ENCODE assay signal across 23 cellular contexts in genomic region chrX:144798972-144799371, GRCh38.
"Had no signal": no experiment of that assay in that cellular context is flagged by ENCODE, and none has a peak within 500 bp of the region (broad histone marks: within the 10 kb centered on the region; RNA-seq: fewer than 3 reads in every experiment).

No MANE protein-coding gene starts in this region.

- H3K27ac ChIP-seq: esophagus squamous epithelium, gastroesophageal sphincter, left ventricle myocardium inferior, lower lobe of right lung, right atrium auricular region, sigmoid colon, skin epidermis, stomach, thoracic aorta had no signal

- H3K36me3 Mint-ChIP-seq: immature natural killer cell, memory B cell, mesothelial cell of epicardium, natural killer cell had no signal

- H3K4me3 ChIP-seq: esophagus squamous epithelium, gastroesophageal sphincter, left ventricle myocardium inferior, lower lobe of right lung, right atrium auricular region, sigmoid colon, skin epidermis, stomach, thoracic aorta had no signal

- H3K9me3 ChIP-seq: esophagus squamous epithelium, gastroesophageal sphincter, left ventricle myocardium inferior, lower lobe of right lung, right atrium auricular region, sigmoid colon, stomach, thoracic aorta had no signal

- H3K9me3 Mint-ChIP-seq: dendritic cell treated with granulocyte-macrophage colony-stimulating factor and Interleukin-4, amounts not matched to agents 40 ng/mL and 50 ng/mL, for 4 days had no signal

- H3K4me1 Mint-ChIP-seq: immature natural killer cell, memory B cell, mesothelial cell of epicardium, natural killer cell, neural crest cell had no signal

- H3K4me1 ChIP-seq: esophagus squamous epithelium, gastroesophageal sphincter, left ventricle myocardium inferior, lower lobe of right lung, right atrium auricular region, sigmoid colon, stomach had no signal

- DNase-seq: esophagus squamous epithelium; foreskin fibroblast; glutamatergic neuron; immature natural killer cell; kidney; left cardiac atrium; left ventricle myocardium inferior; lower lobe of right lung; natural killer cell; posterior cingulate gyrus; sigmoid colon; stimulated activated naive CD4-positive, alpha-beta T cell; stomach; substantia nigra; trophoblast cell had no signal

- H3K4me3 Mint-ChIP-seq: dendritic cell treated with granulocyte-macrophage colony-stimulating factor and Interleukin-4, amounts not matched to agents 40 ng/mL and 50 ng/mL, for 4 days; immature natural killer cell; memory B cell; mesothelial cell of epicardium; natural killer cell; neural crest cell had no signal

- H3K27me3 ChIP-seq: esophagus squamous epithelium, gastroesophageal sphincter, right atrium auricular region, sigmoid colon, stomach had no signal

- H3K27me3 Mint-ChIP-seq: dendritic cell treated with granulocyte-macrophage colony-stimulating factor and Interleukin-4, amounts not matched to agents 40 ng/mL and 50 ng/mL, for 4 days; memory B cell had no signal

- H3K36me3 ChIP-seq: esophagus squamous epithelium, gastroesophageal sphincter, left ventricle myocardium inferior, lower lobe of right lung, right atrium auricular region, sigmoid colon, stomach, thoracic aorta had no signal

- H3K27ac Mint-ChIP-seq: dendritic cell treated with granulocyte-macrophage colony-stimulating factor and Interleukin-4, amounts not matched to agents 40 ng/mL and 50 ng/mL, for 4 days; immature natural killer cell; memory B cell; mesothelial cell of epicardium; natural killer cell had no signal
